25 cellular contexts compared by ENCODE assay signal in the genomic region with DNA sequence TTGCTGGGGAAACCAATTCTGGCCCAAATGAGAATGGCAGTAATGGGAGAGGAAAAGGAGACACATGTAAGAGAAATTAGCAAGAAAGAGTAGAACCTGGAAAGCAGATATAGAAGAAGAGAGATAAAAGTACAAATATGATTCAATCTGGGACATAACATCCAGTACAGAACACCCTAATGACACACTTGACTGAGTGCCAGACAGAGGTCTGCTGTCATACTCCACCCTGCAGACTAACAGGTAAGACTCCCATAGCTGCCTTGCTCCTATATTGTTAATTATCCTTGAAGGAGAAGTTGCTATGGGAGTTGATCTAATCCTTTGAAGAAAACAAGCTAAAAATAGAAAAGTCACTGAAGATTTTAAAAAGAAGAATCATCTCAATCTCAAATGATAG. TPM values are rescaled to one million over a fixed set of nuclear protein-coding genes. Genes with fewer than 3 reads are reported as not detected.
DNase-seq lines count a peak whose midpoint lies in the region; ATAC-seq and TF ChIP-seq lines count a peak whose summit lies in the region.
"Had no signal": no experiment of that assay in that cellular context is flagged by ENCODE, and none has a peak within 500 bp of the region (broad histone marks: within the 10 kb centered on the region; RNA-seq: fewer than 3 reads in every experiment).

No MANE protein-coding gene starts in this region.

- no peaks in the 10 kb centered on the region for H3K9me2 ChIP-seq in SK-N-SH

- H3K4me3 ChIP-seq in SK-N-SH (ENCODE audit: low read depth in 2 of 2, low read length in 1 of 2) (no peak overlapping the region), psoas muscle (no peak overlapping the region)
- H3K4me3 ChIP-seq: GM23248, K562, SJSA1 had no signal

- no peaks in the 10 kb centered on the region for H3K27me3 Mint-ChIP-seq in T-helper 17 cell

- intact Hi-C loops in psoas muscle (cut with DNase I): no loop called here

- 0 out of 2 replicates have a peak, but pooled peaks cover 4% of the 10 kb centered on the region for H4K20me1 ChIP-seq in SK-N-SH (ENCODE audit: insufficient read depth)

- no peak for TF ChIP-seq EP300 in SK-N-SH (IDR thresholded peaks at IDR 0.05; ENCODE audit: borderline replicate concordance in 1 of 2, low read depth in 1 of 2, low read length in 1 of 2)

- H2AFZ ChIP-seq in SK-N-SH (ENCODE audit: low read depth): no peak overlapping the region
- H2AFZ ChIP-seq: GM23248 had no signal

- no peak for TF ChIP-seq CTCF in SK-N-SH (IDR thresholded peaks at IDR 0.05)
- TF ChIP-seq CTCF in psoas muscle (IDR thresholded peaks at IDR 0.05): no peak

- no peaks in the 10 kb centered on the region for H3K4me1 ChIP-seq in SK-N-SH (ENCODE audit: control insufficient read depth in 1 of 2, insufficient read depth in 2 of 2, low read depth in 1 of 2, low read length in 1 of 2)
- peaks cover 6% of the 10 kb centered on the region for H3K4me1 ChIP-seq in psoas muscle
- H3K4me1 ChIP-seq: SJSA1 had no signal

- H3K4me2 ChIP-seq in SK-N-SH: no peak overlapping the region

- no peak overlapping the region for H3K4me3 Mint-ChIP-seq in T-helper 17 cell
- H3K4me3 Mint-ChIP-seq: H9, HFFc6 had no signal

- no peak for ATAC-seq in SK-N-SH treated with all-trans-retinoic acid at 6 μM for 48 hours
- ATAC-seq in T-helper 17 cell: no peak
- ATAC-seq in psoas muscle: peak in 3 of 4 donors; percentile 50 to 70 (median 70)
- no peak for ATAC-seq in GM21737 (IDR thresholded peaks at IDR 0.05; ENCODE audit: unreplicated experiment)
- ATAC-seq: HepG2, K562, Right ventricle myocardium inferior had no signal

- H3K36me3 ChIP-seq in SK-N-SH (replicated peaks in 1 of 2; ENCODE audit: control insufficient read depth in 1 of 2, insufficient read depth in 2 of 2, low read length in 1 of 2) (peaks cover 2 to 18% of the 10 kb centered on the region in 2 experiments), psoas muscle (ENCODE audit: insufficient read depth in 1 of 2, low read depth in 1 of 2) (peaks cover 5 to 65% of the 10 kb centered on the region in 2 donors)
- H3K36me3 ChIP-seq: SJSA1 had no signal

- H3K27me3 ChIP-seq in SK-N-SH (ENCODE audit: insufficient read depth) (no peaks in the 10 kb centered on the region), psoas muscle (ENCODE audit: insufficient read depth in 3 of 3, low read length in 2 of 3) (no peaks in the 10 kb centered on the region)
- H3K27me3 ChIP-seq: SJSA1 had no signal

- H3K27ac Mint-ChIP-seq in T-helper 17 cell: peak overlapping the region; percentile 78
- H3K27ac Mint-ChIP-seq: H9, HFFc6 had no signal

- peaks cover 6% of the 10 kb centered on the region for H3K36me3 Mint-ChIP-seq in T-helper 17 cell (ENCODE audit: low read depth)

- H3K4me1 Mint-ChIP-seq in T-helper 17 cell: peaks cover 6% of the 10 kb centered on the region
- H3K4me1 Mint-ChIP-seq: H9 had no signal

- no peak overlapping the region for H3K9ac ChIP-seq in SK-N-SH
- H3K9ac ChIP-seq: GM23248 had no signal

- H3K27ac ChIP-seq in SK-N-SH (ENCODE audit: low read depth in 2 of 2, low read length in 1 of 2): no peak overlapping the region
- H3K27ac ChIP-seq in epithelial cell of prostate: no peak overlapping the region
- H3K27ac ChIP-seq in psoas muscle: no peak overlapping the region
- H3K27ac ChIP-seq: C4-2B, GM23248, HL-60, SJSA1 had no signal

- CTCF ChIA-PET in SK-N-SH (lab: Yijun Ruan, JAX): interaction anchor here (1.3 kb wide), 1 partner anchor 21 kb away, joined by 3 read pairs; the partner anchor contains the start of genes CCPG1 and PIERCE2

- H3F3A ChIP-seq in SK-N-SH (replicated peaks; ENCODE audit: insufficient read depth): no peaks in the 10 kb centered on the region

- H3K79me2 ChIP-seq in SK-N-SH (ENCODE audit: insufficient read depth): no peaks in the 10 kb centered on the region

- TF ChIP-seq RAD21 in SK-N-SH (IDR thresholded peaks at IDR 0.05; ENCODE audit: low read length): no peak

- peak; percentile 33 for DNase-seq in SK-N-SH
- no peak for DNase-seq in T-helper 17 cell
- peak; percentile 27 for DNase-seq in epithelial cell of prostate (ENCODE audit: low read depth, low spot score)
- no peak for DNase-seq in psoas muscle
- no peak for DNase-seq in inferior parietal cortex (ENCODE audit: extremely low spot score)
- DNase-seq in stimulated activated CD4-positive, alpha-beta T cell treated with anti-CD3 and anti-CD28 coated beads, Interleukin-2, amount 100 ng/mL, for 48 hours: no peak
- DNase-seq: AML-193, DMS79, GM23248, H9, HFFc6, NCI-H1092 treated with DMSO at 0.1 percent for 48 hours, NCI-H146, NCI-H2029, NCI-H2171, NCI-H345, NCI-H524 treated with DMSO at 0.1 percent for 48 hours had no signal

- no peaks in the 10 kb centered on the region for H3K9me3 ChIP-seq in SK-N-SH
- H3K9me3 ChIP-seq in T-helper 17 cell (ENCODE audit: control insufficient read depth, low read length, poor library complexity, severe bottlenecking): no peaks in the 10 kb centered on the region
- H3K9me3 ChIP-seq in psoas muscle: no peaks in the 10 kb centered on the region
- H3K9me3 ChIP-seq: SJSA1 had no signal

- POLR2A ChIA-PET in SK-N-SH (lab: Yijun Ruan, JAX): no interaction called here

TF ChIP-seq in SK-N-SH, 30 proteins besides CTCF, POLR2A, EP300 and RAD21 (continues in another document):
- TF ChIP-seq SMC3 (IDR thresholded peaks at IDR 0.05; ENCODE audit: low read depth, low read length) (no peak), JUND (IDR thresholded peaks at IDR 0.05) (no peak), USF1 (IDR thresholded peaks at IDR 0.05; ENCODE audit: borderline replicate concordance, low read depth) (no peak), NRF1 (IDR thresholded peaks at IDR 0.05; ENCODE audit: low read depth, low read length) (no peak), TAF1 (IDR thresholded peaks at IDR 0.05; ENCODE audit: borderline replicate concordance, low read depth, low read length) (no peak), MEF2A (IDR thresholded peaks at IDR 0.05; ENCODE audit: borderline replicate concordance, low read depth) (no peak), EZH2phosphoT487 (IDR thresholded peaks at IDR 0.05; ENCODE audit: borderline replicate concordance, low read depth) (no peak), GATA2 (CRISPR knock-in tag; IDR thresholded peaks at IDR 0.05) (no peak), SIN3A (IDR thresholded peaks at IDR 0.05; ENCODE audit: borderline replicate concordance, low read depth, low read length) (no peak), FOXJ3 (CRISPR knock-in tag; IDR thresholded peaks at IDR 0.05) (no peak), YY1 (IDR thresholded peaks at IDR 0.05; ENCODE audit: low read depth) (no peak), RCOR1 (IDR thresholded peaks at IDR 0.05; ENCODE audit: low read length) (no peak), NFIC (IDR thresholded peaks at IDR 0.05; ENCODE audit: borderline replicate concordance) (no peak)

TF ChIP-seq in SK-N-SH treated with all-trans-retinoic acid at 6 μM for 48 hours, 23 proteins besides CTCF, POLR2A, EP300 and RAD21:
- TF ChIP-seq, protein P1, sequence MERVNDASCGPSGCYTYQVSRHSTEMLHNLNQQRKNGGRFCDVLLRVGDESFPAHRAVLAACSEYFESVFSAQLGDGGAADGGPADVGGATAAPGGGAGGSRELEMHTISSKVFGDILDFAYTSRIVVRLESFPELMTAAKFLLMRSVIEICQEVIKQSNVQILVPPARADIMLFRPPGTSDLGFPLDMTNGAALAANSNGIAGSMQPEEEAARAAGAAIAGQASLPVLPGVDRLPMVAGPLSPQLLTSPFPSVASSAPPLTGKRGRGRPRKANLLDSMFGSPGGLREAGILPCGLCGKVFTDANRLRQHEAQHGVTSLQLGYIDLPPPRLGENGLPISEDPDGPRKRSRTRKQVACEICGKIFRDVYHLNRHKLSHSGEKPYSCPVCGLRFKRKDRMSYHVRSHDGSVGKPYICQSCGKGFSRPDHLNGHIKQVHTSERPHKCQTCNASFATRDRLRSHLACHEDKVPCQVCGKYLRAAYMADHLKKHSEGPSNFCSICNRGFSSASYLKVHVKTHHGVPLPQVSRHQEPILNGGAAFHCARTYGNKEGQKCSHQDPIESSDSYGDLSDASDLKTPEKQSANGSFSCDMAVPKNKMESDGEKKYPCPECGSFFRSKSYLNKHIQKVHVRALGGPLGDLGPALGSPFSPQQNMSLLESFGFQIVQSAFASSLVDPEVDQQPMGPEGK (CRISPR knock-in tag; IDR thresholded peaks at IDR 0.05; ENCODE audit: borderline replicate concordance): no peak

RNA-seq across cellular contexts. Expression of gene CCPG1, which starts 21.1 kb away (rescaled TPM):
- 10.5 and 16.9 TPM in 2 replicates for polyA plus RNA-seq in SK-N-SH (2012; rRNA removed)
- 15.5 and 19.5 TPM in 2 replicates for polyA plus RNA-seq in SK-N-SH (2012; cell fraction: cytosol; rRNA removed)
- polyA plus RNA-seq in SK-N-SH (2012; cell fraction: nucleus; rRNA removed): 7.8 and 22.4 TPM in 2 replicates
- total RNA-seq in T-helper 17 cell: 10 to 100 TPM; 25.6 to 28.2 TPM
- total RNA-seq in psoas muscle: 100 to 1,000 TPM in 1 of 4 donors, 10 to 100 TPM in 3; 63.5 to 112 (median 82.8) TPM
- polyA plus RNA-seq in psoas muscle: 10 to 100 TPM; 28.3 to 88.9 (median 40.2) TPM

RNA-seq across cellular contexts. Expression of gene PIERCE2, which starts 21.3 kb away (rescaled TPM):
- polyA plus RNA-seq in SK-N-SH (2012; rRNA removed) (2.5 and 2.9 TPM in 2 replicates), psoas muscle (10 to 100 TPM in 1 of 3 donors, 1 to 10 TPM in 2; 6.1 to 15.0 (median 8.7) TPM)
- 3.3 and 5.2 TPM in 2 replicates for polyA plus RNA-seq in SK-N-SH (2012; cell fraction: cytosol; rRNA removed)
- 0.38 and 0.98 TPM in 2 replicates for polyA plus RNA-seq in SK-N-SH (2012; cell fraction: nucleus; rRNA removed)
- total RNA-seq in T-helper 17 cell (under 1 TPM in 1 of 2 donors, not detected in 1; 0.97 TPM), psoas muscle (10 to 100 TPM in 1 of 4 donors, 1 to 10 TPM in 3; 2.5 to 10.7 (median 4.6) TPM)
- total RNA-seq: HepG2, SJSA1 had no signal

Comparison
In these comparisons a context has a peak if more than half of its experiments do, and no peak if none do; other contexts are left out.
1. DNase-seq: peak in SK-N-SH (single experiment) and epithelial cell of prostate (single experiment); none in T-helper 17 cell (0 of 3), psoas muscle (0 of 2), inferior parietal cortex (single experiment) and stimulated activated CD4-positive, alpha-beta T cell treated with anti-CD3 and anti-CD28 coated beads, Interleukin-2, amount 100 ng/mL, for 48 hours (0 of 2).
2. ATAC-seq: peak in psoas muscle (3 of 4); none in SK-N-SH treated with all-trans-retinoic acid at 6 μM for 48 hours (single experiment), T-helper 17 cell (single experiment) and GM21737 (single experiment).